ENCODE assay signal across 8 cellular contexts in genomic region chr5:75510417-75510835, GRCh38. TPM values are rescaled to one million over a fixed set of nuclear protein-coding genes. Genes with fewer than 3 reads are reported as not detected.
DNase-seq lines count a peak whose midpoint lies in the region; ATAC-seq and TF ChIP-seq lines count a peak whose summit lies in the region.

No MANE protein-coding gene starts in this region.

- H3K4me3 ChIP-seq in OCI-LY3 (ENCODE audit: low read length) (peak overlapping the region; percentile 88), ectodermal cell (ENCODE audit: insufficient read depth, low read depth, low read length) (peak overlapping the region; percentile 84), mesodermal cell (ENCODE audit: extremely low read depth, insufficient read depth, low read length, poor library complexity, severe bottlenecking) (peak overlapping the region; percentile 95), aorta (ENCODE audit: low read length in 2 of 2) (peak overlapping the region; percentile 67 to 73)

- intact Hi-C loops in Calu3 (cut with micrococcal nuclease; ENCODE audit: unreplicated experiment) (loop anchor here (2.0 kb wide), 1 partner anchor 56 kb away; no protein-coding TSS in a partner anchor), aorta (cut with DNase I) (loop anchor here (5.0 to 10.0 kb wide), 4 partner anchors 47 to 204 kb away; partner anchors contain the start of genes HMGCR (in 1 of the 2) and POC5 (in 1 of the 2))

- H3K27me3 ChIP-seq in OCI-LY3 (ENCODE audit: low read depth, low read length) (no peaks in the 10 kb centered on the region), ectodermal cell (ENCODE audit: control insufficient read depth, insufficient read depth, low read length, poor library complexity, severe bottlenecking) (no peaks in the 10 kb centered on the region), aorta (ENCODE audit: control insufficient read depth in 1 of 2, insufficient read depth in 2 of 2, low read length in 1 of 2) (no peaks in the 10 kb centered on the region)

- peak overlapping the region; percentile 81 for H3K4me2 ChIP-seq in OCI-LY3 (ENCODE audit: low read length)

- 0 to 2% methylated on average over 13 to 15 of the region's 15 CpGs for WGBS in ectodermal cell, 2 experiments
- 0 to 2% methylated on average over 8 to 12 of the region's 15 CpGs for WGBS in mesodermal cell (ENCODE audit: insufficient coverage in 2 of 2), 2 experiments
- 1% methylated on average over 15 of the region's 15 CpGs for WGBS in aorta, 2 donors

- no peaks in the 10 kb centered on the region for H3K27me3 Mint-ChIP-seq in Calu3 (ENCODE audit: unreplicated experiment)

- H3K27ac Mint-ChIP-seq in Calu3 (ENCODE audit: unreplicated experiment) = peak overlapping the region; percentile 84

- H3K9me3 ChIP-seq in OCI-LY3 (ENCODE audit: insufficient read depth, low read length) = no peaks in the 10 kb centered on the region
- no peaks in the 10 kb centered on the region for H3K9me3 ChIP-seq in ectodermal cell (ENCODE audit: control insufficient read depth, low read length)
- H3K9me3 ChIP-seq in mesodermal cell (ENCODE audit: control insufficient read depth, low read length) = no peaks in the 10 kb centered on the region
- H3K9me3 ChIP-seq in aorta (ENCODE audit: control insufficient read depth, low read length) = no peaks in the 10 kb centered on the region

- peaks cover 41% of the 10 kb centered on the region for H3K4me1 Mint-ChIP-seq in Calu3 (ENCODE audit: low read depth, unreplicated experiment)

- no peak for TF ChIP-seq CTCF in Calu3 (IDR thresholded peaks at IDR 0.05; ENCODE audit: unreplicated experiment)
- no peak for TF ChIP-seq CTCF in OCI-LY3 (IDR thresholded peaks at IDR 0.05; ENCODE audit: low read depth, low read length)

- H3K36me3 ChIP-seq in OCI-LY3 (replicated peaks; ENCODE audit: low read depth, low read length) = peaks cover 2% of the 10 kb centered on the region
- no peaks in the 10 kb centered on the region for H3K36me3 ChIP-seq in ectodermal cell (ENCODE audit: control insufficient read depth, insufficient read depth, low read length)
- H3K36me3 ChIP-seq in mesodermal cell (ENCODE audit: control insufficient read depth, insufficient read depth, low read length) = peaks cover 5% of the 10 kb centered on the region
- H3K36me3 ChIP-seq in aorta (ENCODE audit: control insufficient read depth in 1 of 2, insufficient read depth in 2 of 2, low read length in 1 of 2) = no peaks in the 10 kb centered on the region

- CTCF ChIA-PET in Calu3 (lab: Charles Lee) = interaction anchor here (0.6 to 1.5 kb wide), 3 partner anchors 33 to 158 kb away, joined by 3 read pairs; no protein-coding TSS in a partner anchor

- BruUV-seq in Calu3 (replicated peaks; lab: Mats Ljungman, UMichigan) = no TSS peak

- DNase-seq in Calu3 (no peak), aorta (peak in 1 of 2 donors; percentile 81), NCI-H1436 treated with DMSO at 0.1 percent for 48 hours (lab: John Stamatoyannopoulos, UW) (no peak)
- DNase-seq in stimulated activated naive CD4-positive, alpha-beta T cell treated with Interleukin-2 at 50 U/mL for 16 hours (lab: John Stamatoyannopoulos, UW) = no peak

- H3K9me3 Mint-ChIP-seq in Calu3 (ENCODE audit: low read depth, unreplicated experiment) = no peaks in the 10 kb centered on the region

- peak overlapping the region; percentile 93 for H3K4me3 Mint-ChIP-seq in Calu3 (ENCODE audit: low read depth, unreplicated experiment)

- ATAC-seq in GM21737 (IDR thresholded peaks at IDR 0.05; ENCODE audit: unreplicated experiment) (peak; percentile 17), aorta (ENCODE audit: low FRiP score) (peak; percentile 59)

- peak overlapping the region; percentile 81 for H3K9ac ChIP-seq in OCI-LY3 (ENCODE audit: low read length)

- H3K4me1 ChIP-seq in OCI-LY3 (ENCODE audit: low read length) (peaks cover 27% of the 10 kb centered on the region), ectodermal cell (ENCODE audit: control insufficient read depth, insufficient read depth, low read length) (peaks cover 4% of the 10 kb centered on the region), mesodermal cell (ENCODE audit: control insufficient read depth, insufficient read depth, low read length, poor library complexity, severe bottlenecking) (no peaks in the 10 kb centered on the region), aorta (ENCODE audit: control insufficient read depth in 1 of 2, insufficient read depth in 2 of 2, low read length in 2 of 2) (peaks cover 0 to 5% of the 10 kb centered on the region in 2 donors)

- no peak overlapping the region for H2AFZ ChIP-seq in OCI-LY3 (ENCODE audit: low read depth, low read length)

- H3K27ac ChIP-seq in OCI-LY3 (ENCODE audit: low read length) (peak overlapping the region; percentile 54), ectodermal cell (ENCODE audit: insufficient read depth, low read depth, low read length, poor library complexity, severe bottlenecking) (no peak overlapping the region), mesodermal cell (ENCODE audit: low read depth, low read length, severe bottlenecking) (no peak overlapping the region), aorta (ENCODE audit: low read depth in 1 of 2, low read length in 2 of 2) (no peak overlapping the region)

- H4K20me1 ChIP-seq in OCI-LY3 (ENCODE audit: insufficient read depth, low read length) = peaks cover 3% of the 10 kb centered on the region; the same call in 1 of the 2 replicates

- peaks cover 90% of the 10 kb centered on the region for H3K79me2 ChIP-seq in OCI-LY3 (ENCODE audit: low read length)

- peaks cover 34% of the 10 kb centered on the region for H3K36me3 Mint-ChIP-seq in Calu3 (ENCODE audit: insufficient read depth, unreplicated experiment)

RNA-seq across cellular contexts. Expression of gene CERT1, which starts 1.0 kb away (rescaled TPM):
- total RNA-seq in Calu3 (2022) (63.4 and 68.6 TPM in 2 replicates), aorta (10 to 100 TPM; 33.2 to 41.7 TPM)
- polyA plus RNA-seq in ectodermal cell (2013, experiment 1 of 4) = 37.9 TPM
- 40.4 TPM for polyA plus RNA-seq in ectodermal cell (2013, experiment 2 of 4)
- polyA plus RNA-seq in ectodermal cell (2013, experiment 3 of 4) = 33.7 TPM
- 38.4 TPM for polyA plus RNA-seq in ectodermal cell (2013, experiment 4 of 4)
- polyA plus RNA-seq in mesodermal cell (2013, experiment 1 of 2) = 21.9 TPM
- polyA plus RNA-seq in mesodermal cell (2013, experiment 2 of 2) = 24.4 TPM
- 10 to 100 TPM; 14.5 to 16.0 TPM for polyA plus RNA-seq in aorta

RNA-seq across cellular contexts. Expression of gene POLK, which starts 1.3 kb away (rescaled TPM):
- total RNA-seq in Calu3 (2022) = 34.9 and 36.4 TPM in 2 replicates
- polyA plus RNA-seq in ectodermal cell (2013, experiment 1 of 4) = 12.3 TPM
- 12.9 TPM for polyA plus RNA-seq in ectodermal cell (2013, experiment 2 of 4)
- 11.5 TPM for polyA plus RNA-seq in ectodermal cell (2013, experiment 3 of 4)
- polyA plus RNA-seq in ectodermal cell (2013, experiment 4 of 4) = 14.0 TPM
- 11.7 TPM for polyA plus RNA-seq in mesodermal cell (2013, experiment 1 of 2)
- polyA plus RNA-seq in mesodermal cell (2013, experiment 2 of 2) = 15.3 TPM
- total RNA-seq in aorta = 10 to 100 TPM; 45.1 to 58.4 TPM
- 1 to 10 TPM; 8.1 to 9.3 TPM for polyA plus RNA-seq in aorta
